ENCODE assay signal across 16 cellular contexts in the genomic region with DNA sequence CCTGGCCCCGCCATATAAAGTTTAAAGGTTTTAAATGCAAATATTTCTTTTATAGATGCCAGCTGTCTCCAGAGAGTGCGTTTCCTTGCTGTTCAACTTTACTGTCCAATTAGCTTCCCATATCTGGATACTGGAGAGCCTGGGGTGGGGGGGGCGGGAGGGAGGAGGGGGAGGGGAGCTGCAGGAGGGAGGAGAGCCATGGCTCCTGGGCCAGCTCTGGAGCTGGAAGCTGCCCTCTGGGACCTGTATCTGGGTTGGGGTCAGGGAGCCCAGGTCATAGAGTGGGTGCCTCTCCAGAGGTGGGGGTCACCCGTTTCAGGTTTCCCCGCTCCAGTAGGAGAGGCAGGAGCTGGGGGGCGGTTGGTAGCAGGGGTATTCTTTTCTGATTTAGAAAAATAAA. TPM values are rescaled to one million over a fixed set of nuclear protein-coding genes. Genes with fewer than 3 reads are reported as not detected.
DNase-seq lines count a peak whose midpoint lies in the region; FAIRE-seq and TF ChIP-seq lines count a peak whose summit lies in the region.
"Had no signal": no experiment of that assay in that cellular context is flagged by ENCODE, and none has a peak within 500 bp of the region (broad histone marks: within the 10 kb centered on the region; RNA-seq: fewer than 3 reads in every experiment).

No MANE protein-coding gene starts in this region.

- no peak overlapping the region for H2BK15ac ChIP-seq in H1 (ENCODE audit: low read length)

- no peaks in the 10 kb centered on the region for H3K36me3 Mint-ChIP-seq in nephron (ENCODE audit: low read depth)

- H3K9me2 ChIP-seq in Karpas-422 (replicated peaks; ENCODE audit: insufficient read depth, low read length) = no peaks in the 10 kb centered on the region

- 0 out of 2 replicates have a peak overlapping the region, but pooled peaks have one; percentile 66 for H2AK5ac ChIP-seq in H1 (ENCODE audit: low read depth, low read length)

- no peaks in the 10 kb centered on the region; the same call in 1 of the 2 replicates for H3K79me1 ChIP-seq in H1 (ENCODE audit: low read depth, low read length)

- no peak overlapping the region for H2BK12ac ChIP-seq in H1 (ENCODE audit: low read depth, low read length)

- peak overlapping the region; percentile 54 to 72 (median 67) for H3K4me3 Mint-ChIP-seq in nephron
- H3K4me3 Mint-ChIP-seq: stimulated activated naive CD8-positive, alpha-beta T cell treated with anti-CD3 and anti-CD28 coated beads, Interleukin-15, Interleukin-2, amounts not matched to agents 100 ng/mL and 50 ng/mL, for 24 hours had no signal

- H3K36me3 ChIP-seq in Karpas-422 (ENCODE audit: insufficient read depth, low read length) = no peaks in the 10 kb centered on the region
- no peaks in the 10 kb centered on the region; a peak in 1 of 8 replicates for H3K36me3 ChIP-seq in H1 (ENCODE audit: control insufficient read depth in 2 of 4, insufficient read depth in 4 of 4, low read length in 3 of 4)
- H3K36me3 ChIP-seq: WERI-Rb-1 had no signal

- H3K27me3 Mint-ChIP-seq in nephron (ENCODE audit: low read depth) = peaks cover 10% of the 10 kb centered on the region
- H3K27me3 Mint-ChIP-seq: stimulated activated naive CD8-positive, alpha-beta T cell treated with anti-CD3 and anti-CD28 coated beads, Interleukin-15, Interleukin-2, amounts not matched to agents 100 ng/mL and 50 ng/mL, for 24 hours had no signal

- H3K9me3 ChIP-seq in Karpas-422 (ENCODE audit: low read length) = no peaks in the 10 kb centered on the region
- no peaks in the 10 kb centered on the region for H3K9me3 ChIP-seq in H1 (ENCODE audit: insufficient read depth in 2 of 2, low read depth in 1 of 2, low read length in 1 of 2)
- H3K9me3 ChIP-seq: SJSA1 had no signal

- no peak overlapping the region for H3K4ac ChIP-seq in H1 (replicated peaks; ENCODE audit: insufficient read length, low read depth, low read length)

- no peak overlapping the region for H3K56ac ChIP-seq in H1 (replicated peaks; ENCODE audit: insufficient read length, low read depth, low read length)

- no peaks in the 10 kb centered on the region for H3K9me3 Mint-ChIP-seq in nephron
- H3K9me3 Mint-ChIP-seq: stimulated activated naive CD8-positive, alpha-beta T cell treated with anti-CD3 and anti-CD28 coated beads, Interleukin-15, Interleukin-2, amounts not matched to agents 100 ng/mL and 50 ng/mL, for 24 hours had no signal

- TF ChIP-seq CTCF in C4-2B (conservative IDR thresholded peaks at IDR 0.05) (no peak), H1 (IDR thresholded peaks at IDR 0.05; ENCODE audit: control extremely low read depth in 1 of 3, insufficient read depth in 1 of 3, low read depth in 1 of 3, low read length in 3 of 3) (no peak), nephron (IDR thresholded peaks at IDR 0.05; ENCODE audit: unreplicated experiment in 3 of 3) (no peak), RWPE1 (conservative IDR thresholded peaks at IDR 0.05; ENCODE audit: low read depth) (no peak)

- H3K4me1 Mint-ChIP-seq in nephron = peaks cover 74% of the 10 kb centered on the region

- no peak for TF ChIP-seq POLR2A in H1 (IDR thresholded peaks at IDR 0.05; ENCODE audit: control extremely low read depth in 1 of 2, low read depth in 2 of 2, low read length in 2 of 2)

- no peak for TF ChIP-seq RAD21 in H1 (IDR thresholded peaks at IDR 0.05 in 1 of 2, conservative IDR thresholded peaks at IDR 0.05 in 1 of 2; ENCODE audit: low read depth in 2 of 2, low read length in 2 of 2)

- no peak for DNase-seq in Karpas-422
- no peak for DNase-seq in H1 (ENCODE audit: low read depth in 1 of 2, low spot score in 2 of 2)
- no peak for DNase-seq in SKM-1 treated with dmso at 0.1 percent for 144 hours (lab: John Stamatoyannopoulos, UW; ENCODE audit: unreplicated experiment)
- no peak for DNase-seq in RWPE1 (ENCODE audit: low spot score)
- DNase-seq in activated CD4-positive, alpha-beta T cell treated with anti-CD3 and anti-CD28 coated beads, Interleukin-2, amount 50 U/mL, for 4 hours = no peak
- DNase-seq in COR-L47 (lab: John Stamatoyannopoulos, UW) = no peak
- DNase-seq: activated CD8-positive, alpha-beta memory T cell treated with anti-CD3 and anti-CD28 coated beads, Interleukin-2, amount 50 U/mL, for 48 hours; AML-193; HCEC 1CT; WERI-Rb-1 had no signal

- peak overlapping the region; percentile 79 for H4K91ac ChIP-seq in H1 (replicated peaks; ENCODE audit: insufficient read length, low read length)

- H3K4me3 ChIP-seq in Karpas-422 (ENCODE audit: low read length) = peak overlapping the region; percentile 37; the same call in 1 of the 2 replicates
- H3K4me3 ChIP-seq in H1 (ENCODE audit: extremely low read depth in 1 of 4, insufficient read depth in 2 of 4, low read depth in 3 of 4, low read length in 4 of 4) = peak overlapping the region in 3 of 4 experiments; percentile 23 to 54 (median 36); a peak in 4 of 8 replicates
- H3K4me3 ChIP-seq: lung, SJSA1 had no signal

- H3K27ac Mint-ChIP-seq in nephron = peak overlapping the region; percentile 74 to 88 (median 76)
- H3K27ac Mint-ChIP-seq: stimulated activated naive CD8-positive, alpha-beta T cell treated with anti-CD3 and anti-CD28 coated beads, Interleukin-15, Interleukin-2, amounts not matched to agents 100 ng/mL and 50 ng/mL, for 24 hours had no signal

- H4K5ac ChIP-seq in H1 (ENCODE audit: insufficient read length, low read depth, low read length) = peak overlapping the region; percentile 59

- H3K9ac ChIP-seq in Karpas-422 (ENCODE audit: low read length) (no peak overlapping the region), H1 (replicated peaks in 1 of 4; ENCODE audit: extremely low read depth in 1 of 4, low read depth in 3 of 4, low read length in 3 of 4) (peak overlapping the region in 1 of 4 experiments; percentile 13; a peak in 1 of 7 replicates)

- H3K27ac ChIP-seq in C4-2B = peak overlapping the region; percentile 99
- no peak overlapping the region for H3K27ac ChIP-seq in Karpas-422 (ENCODE audit: low read length)
- H3K27ac ChIP-seq in H1 (ENCODE audit: low read depth, low read length) = peak overlapping the region; percentile 62; the same call in 1 of the 2 replicates
- no peak overlapping the region; the same call in 1 of the 2 replicates for H3K27ac ChIP-seq in RWPE1
- H3K27ac ChIP-seq: SJSA1, WERI-Rb-1 had no signal

- TF ChIP-seq EP300 in H1 (IDR thresholded peaks at IDR 0.05; ENCODE audit: borderline replicate concordance in 1 of 2, low read depth in 2 of 2, low read length in 2 of 2) = no peak

- H3K4me2 ChIP-seq in Karpas-422 (ENCODE audit: low read depth, low read length, poor library complexity, severe bottlenecking) = peak overlapping the region; percentile 65
- H3K4me2 ChIP-seq in H1 (ENCODE audit: insufficient read depth in 1 of 2, low read depth in 2 of 2, low read length in 2 of 2) = peak overlapping the region; percentile 62 to 65

- no peaks in the 10 kb centered on the region for H3K79me2 ChIP-seq in Karpas-422 (ENCODE audit: low read length)
- peaks cover 0 to 27% of the 10 kb centered on the region in 2 experiments; a peak in 2 of 4 replicates for H3K79me2 ChIP-seq in H1 (ENCODE audit: control insufficient read depth in 1 of 2, insufficient read depth in 2 of 2, low read length in 2 of 2)

- no peak overlapping the region for H2BK20ac ChIP-seq in H1 (ENCODE audit: low read length)

- FAIRE-seq in H1 (lab: Jason Lieb, UNC) = no peak
- FAIRE-seq: G401.6 had no signal

- H3K27me3 ChIP-seq in Karpas-422 (ENCODE audit: low read length) (0 out of 2 replicates have a peak, but pooled peaks cover 3% of the 10 kb centered on the region), H1 (replicated peaks in 1 of 4; ENCODE audit: control insufficient read depth in 3 of 4, extremely low read depth in 1 of 4, insufficient read depth in 3 of 4, low read length in 3 of 4) (peaks cover 0 to 9% (median 4%) of the 10 kb centered on the region in 4 experiments; a peak in 2 of 7 replicates)
- H3K27me3 ChIP-seq: SJSA1 had no signal

- H4K8ac ChIP-seq in H1 (ENCODE audit: extremely low read depth, insufficient read depth, low read length) = peak overlapping the region; percentile 72; the same call in 1 of the 2 replicates

- no peak overlapping the region for H3K14ac ChIP-seq in H1 (ENCODE audit: insufficient read length)

- H2BK5ac ChIP-seq in H1 (ENCODE audit: low read depth, low read length) = peak overlapping the region; percentile 81; the same call in 1 of the 2 replicates

- 0 out of 2 replicates have a peak overlapping the region, but pooled peaks have one; percentile 78 for H3K18ac ChIP-seq in H1 (ENCODE audit: extremely low read depth, low read length)

- POLR2A ChIA-PET in H1 (lab: Charles Lee; ENCODE audit: partially characterized antibody) = interaction anchor here (0.9 to 1.8 kb wide), 4 partner anchors 29 to 86 kb away, joined by 3 to 11 read pairs (median 4); no protein-coding TSS in a partner anchor
- POLR2A ChIA-PET in RWPE1 (lab: Yijun Ruan, JAX; ENCODE audit: low non-redundant PET) = no interaction called here

- H4K20me1 ChIP-seq in Karpas-422 (ENCODE audit: insufficient read depth, low read depth, low read length) = peaks cover 13% of the 10 kb centered on the region; the same call in 1 of the 2 replicates
- peaks cover 0 to 2% of the 10 kb centered on the region in 2 experiments for H4K20me1 ChIP-seq in H1 (replicated peaks in 1 of 2; ENCODE audit: control insufficient read depth in 1 of 2, insufficient read depth in 2 of 2, low read length in 2 of 2)

- no peak overlapping the region for H3K23ac ChIP-seq in H1 (ENCODE audit: insufficient read length)

- CTCF ChIA-PET in H1 (lab: Charles Lee; ENCODE audit: partially characterized antibody) (interaction anchor here (0.7 to 6.6 kb wide), 21 partner anchors 9 to 185 kb away, joined by 3 to 79 read pairs (median 6); no protein-coding TSS in a partner anchor), RWPE1 (lab: Yijun Ruan, JAX) (interaction anchor here (0.6 kb wide), 1 partner anchor 9 kb away, joined by 3 read pairs; no protein-coding TSS in a partner anchor)

- H2BK120ac ChIP-seq in H1 (replicated peaks; ENCODE audit: low read depth, low read length) = no peak overlapping the region

- H2AFZ ChIP-seq in Karpas-422 (ENCODE audit: low read length) = no peak overlapping the region
- H2AFZ ChIP-seq in H1 (ENCODE audit: low read length) = no peak overlapping the region

- 28% methylated on average over 5 of the region's 6 CpGs; no CpG with 5 or more reads in 1 of the 2 experiments for WGBS in H1 (ENCODE audit: extremely low coverage in 1 of 2, insufficient coverage in 1 of 2, insufficient read length in 1 of 2, insufficient replicate concordance in 2 of 2, low coverage in 1 of 2, low lambda C conversion rate in 2 of 2, missing lambda C conversion rate in 1 of 2), 2 experiments

- peaks cover 3% of the 10 kb centered on the region; the same call in 1 of the 2 replicates for H3K23me2 ChIP-seq in H1 (ENCODE audit: low read depth, low read length)

- peaks cover 26% of the 10 kb centered on the region for H3K4me1 ChIP-seq in Karpas-422 (ENCODE audit: low read length)
- peaks cover 10 to 60% (median 52%) of the 10 kb centered on the region in 4 experiments for H3K4me1 ChIP-seq in H1 (replicated peaks in 1 of 4; ENCODE audit: control insufficient read depth in 3 of 4, insufficient read depth in 4 of 4, low read length in 3 of 4)

RNA-seq across cellular contexts. Expression of a gene that starts 6.2 kb away (rescaled TPM):
- 1.9 and 6.0 TPM in 2 replicates for total RNA-seq in Karpas-422 (2014; rRNA removed; shearing (Covaris generic); ENCODE audit: low replicate concordance)
- 65.6 and 66.2 TPM in 2 replicates for total RNA-seq in H1 (2021; fragmentation: NEBNext Ultra II Directional; extraction: Animal tissue kit (Norgen Biotek cat#: 25700))
- 26.0 and 40.0 TPM in 2 replicates for polyA plus RNA-seq in H1 (2011; rRNA removed)
- polyA plus RNA-seq in H1 (2011; cell fraction: cytosol; rRNA removed) = 26.5 TPM
- 123 TPM for polyA plus RNA-seq in H1 (2011; cell fraction: nucleus; rRNA removed)
- 42.4 to 51.0 TPM (median 44.8 TPM) in 4 replicates for polyA plus RNA-seq in H1 (2012, experiment 1 of 2)
- 18.4 TPM for polyA plus RNA-seq in H1 (2012, experiment 2 of 2)
- 30.0 TPM for polyA plus RNA-seq in H1 (2013, experiment 1 of 2)
- 30.1 TPM for polyA plus RNA-seq in H1 (2013, experiment 2 of 2)
- polyA minus RNA-seq in H1 (2011; rRNA and poly(A)+ RNA removed) = 35.8 and 37.6 TPM in 2 replicates
- 76.6 TPM for polyA minus RNA-seq in H1 (2011; cell fraction: cytosol; rRNA and poly(A)+ RNA removed)
- polyA minus RNA-seq in H1 (2011; cell fraction: nucleus; rRNA and poly(A)+ RNA removed) = 93.7 TPM

Comparison
In these comparisons a context has a peak if more than half of its experiments do, and no peak if none do; other contexts are left out.
1. H3K27ac ChIP-seq: peak in C4-2B (single experiment) and H1 (single experiment); none in Karpas-422 (single experiment) and RWPE1 (single experiment).